ENCODE assay signal across 26 cellular contexts in genomic region chr1:5999711-6000443, GRCh38. TPM values are rescaled to one million over a fixed set of nuclear protein-coding genes. Genes with fewer than 3 reads are reported as not detected.
DNase-seq lines count a peak whose midpoint lies in the region; ATAC-seq and TF ChIP-seq lines count a peak whose summit lies in the region.
"Had no signal": no experiment of that assay in that cellular context is flagged by ENCODE, and none has a peak within 500 bp of the region (broad histone marks: within the 10 kb centered on the region; RNA-seq: fewer than 3 reads in every experiment).

No MANE protein-coding gene starts in this region.

- H3K27me3 ChIP-seq in osteoblast (ENCODE audit: insufficient read depth, low read length) = no peaks in the 10 kb centered on the region
- H3K27me3 ChIP-seq: breast epithelium had no signal

- H3K9me3 Mint-ChIP-seq in glutamatergic neuron (ENCODE audit: unreplicated experiment) = peaks cover 5% of the 10 kb centered on the region
- H3K9me3 Mint-ChIP-seq: activated CD4-positive, alpha-beta memory T cell treated with anti-CD3 and anti-CD28 coated beads for 36 hours; CD4-positive, alpha-beta T cell; dendritic cell treated with granulocyte-macrophage colony-stimulating factor and Interleukin-4, amounts not matched to agents 40 ng/mL and 50 ng/mL, for 4 days; HFFc6; IgD-negative memory B cell; stimulated activated naive CD8-positive, alpha-beta T cell treated with anti-CD3 and anti-CD28 coated beads, Interleukin-15, Interleukin-2, amounts not matched to agents 100 ng/mL and 50 ng/mL, for 24 hours; type B pancreatic cell had no signal

- CTCF ChIA-PET in HEK293 (lab: Yijun Ruan, JAX) = interaction anchor here (0.6 kb wide), 1 partner anchor 71 kb away, joined by 3 read pairs; no protein-coding TSS in a partner anchor

- no peaks in the 10 kb centered on the region for H3K36me3 Mint-ChIP-seq in glutamatergic neuron (ENCODE audit: unreplicated experiment)
- H3K36me3 Mint-ChIP-seq: activated CD4-positive, alpha-beta memory T cell treated with anti-CD3 and anti-CD28 coated beads for 36 hours; IgD-negative memory B cell; type B pancreatic cell had no signal

- DNase-seq in ELF-1 (ENCODE audit: low read depth, low spot score) = peak; percentile 65
- peak; percentile 6 for DNase-seq in glutamatergic neuron
- peak; percentile 76 for DNase-seq in osteoblast (ENCODE audit: insufficient read length, low spot score, missing footprints)
- no peak for DNase-seq in GM19240 (ENCODE audit: insufficient read length, low spot score)
- no peak for DNase-seq in stimulated activated CD4-positive, alpha-beta T cell treated with anti-CD3 and anti-CD28 coated beads, Interleukin-2, amount 100 ng/mL, for 48 hours
- DNase-seq in iPS-NIHi7 (ENCODE audit: extremely low spot score) = no peak
- DNase-seq: activated CD4-positive, alpha-beta memory T cell treated with anti-CD3 and anti-CD28 coated beads for 36 hours; activated CD4-positive, CD25-positive, alpha-beta regulatory T cell; activated T-cell treated with anti-CD3 and anti-CD28 coated beads for 4 hours; HFFc6; mesenchymal stem cell; NCI-H1105 treated with DMSO at 0.1 percent for 48 hours; NCI-H2029; occipital lobe; OCI-M1; SHP77 treated with DMSO at 0.1 percent for 48 hours; stimulated activated CD4-positive, alpha-beta T cell treated with anti-CD3 and anti-CD28 coated beads, Interleukin-12 subunit alpha, Interleukin-12 subunit beta, amount 100 ng/mL, for 4 hours; stimulated activated CD4-positive, alpha-beta T cell treated with anti-CD3 and anti-CD28 coated beads, Interleukin-4, amount 100 ng/mL, for 4 hours had no signal

- ATAC-seq in GM19397 (IDR thresholded peaks at IDR 0.05; ENCODE audit: unreplicated experiment) = no peak

- H3K27ac Mint-ChIP-seq in glutamatergic neuron (ENCODE audit: unreplicated experiment) = no peak overlapping the region
- H3K27ac Mint-ChIP-seq: activated CD4-positive, alpha-beta memory T cell treated with anti-CD3 and anti-CD28 coated beads for 36 hours; CD4-positive, alpha-beta T cell; dendritic cell treated with granulocyte-macrophage colony-stimulating factor and Interleukin-4, amounts not matched to agents 40 ng/mL and 50 ng/mL, for 4 days; HFFc6; IgD-negative memory B cell; stimulated activated naive CD8-positive, alpha-beta T cell treated with anti-CD3 and anti-CD28 coated beads, Interleukin-15, Interleukin-2, amounts not matched to agents 100 ng/mL and 50 ng/mL, for 24 hours; type B pancreatic cell had no signal

- H3K79me2 ChIP-seq in osteoblast (ENCODE audit: insufficient read depth, low read length) = no peaks in the 10 kb centered on the region

- H3K4me1 ChIP-seq in HEK293 (ENCODE audit: control insufficient read depth, insufficient read depth, low read length) (peaks cover 10% of the 10 kb centered on the region), osteoblast (ENCODE audit: insufficient read depth, low read length) (no peaks in the 10 kb centered on the region)
- H3K4me1 ChIP-seq: breast epithelium had no signal

- H3K36me3 ChIP-seq in HEK293 (ENCODE audit: control insufficient read depth in 2 of 2, insufficient read depth in 1 of 2, low read length in 2 of 2) (no peaks in the 10 kb centered on the region), osteoblast (ENCODE audit: insufficient read depth, low read length) (no peaks in the 10 kb centered on the region)
- H3K36me3 ChIP-seq: breast epithelium had no signal

- peaks cover 19% of the 10 kb centered on the region for H3K4me1 Mint-ChIP-seq in glutamatergic neuron (ENCODE audit: low read depth, unreplicated experiment)

- TF ChIP-seq CTCF in HEK293 (tag by site-specific recombination; IDR thresholded peaks at IDR 0.05) (no peak), glutamatergic neuron (IDR thresholded peaks at IDR 0.05; ENCODE audit: partially characterized antibody, unreplicated experiment) (no peak), osteoblast (IDR thresholded peaks at IDR 0.05; ENCODE audit: extremely low read depth, low read depth, low read length) (no peak)

- no peak overlapping the region for H3K4me2 ChIP-seq in osteoblast (ENCODE audit: insufficient read depth, low read length)

- no peak overlapping the region for H3K4me3 Mint-ChIP-seq in glutamatergic neuron (ENCODE audit: unreplicated experiment)
- H3K4me3 Mint-ChIP-seq: activated CD4-positive, alpha-beta memory T cell treated with anti-CD3 and anti-CD28 coated beads for 36 hours; CD4-positive, alpha-beta T cell; dendritic cell treated with granulocyte-macrophage colony-stimulating factor and Interleukin-4, amounts not matched to agents 40 ng/mL and 50 ng/mL, for 4 days; HFFc6; IgD-negative memory B cell; stimulated activated naive CD8-positive, alpha-beta T cell treated with anti-CD3 and anti-CD28 coated beads, Interleukin-15, Interleukin-2, amounts not matched to agents 100 ng/mL and 50 ng/mL, for 24 hours; type B pancreatic cell had no signal

- no peak overlapping the region for H2AFZ ChIP-seq in osteoblast (ENCODE audit: low read length)

- H3K4me3 ChIP-seq in HEK293 (ENCODE audit: low read depth, low read length) (no peak overlapping the region), osteoblast (ENCODE audit: insufficient read depth, low read length) (no peak overlapping the region)
- H3K4me3 ChIP-seq: breast epithelium had no signal

- peaks cover 10% of the 10 kb centered on the region for H4K20me1 ChIP-seq in osteoblast (ENCODE audit: insufficient read depth, low read length)

- H3K9me3 ChIP-seq in HEK293 (ENCODE audit: control insufficient read depth, insufficient read depth, low read depth, low read length) (no peaks in the 10 kb centered on the region), osteoblast (ENCODE audit: low read depth, low read length) (no peaks in the 10 kb centered on the region)
- H3K9me3 ChIP-seq: breast epithelium had no signal

- H3K27ac ChIP-seq in HEK293 (ENCODE audit: extremely low read depth, low read depth, low read length) (no peak overlapping the region), osteoblast (ENCODE audit: low read depth, low read length) (no peak overlapping the region)
- H3K27ac ChIP-seq: breast epithelium had no signal

- peaks cover 11% of the 10 kb centered on the region for H3K27me3 Mint-ChIP-seq in glutamatergic neuron (ENCODE audit: unreplicated experiment)
- H3K27me3 Mint-ChIP-seq: activated CD4-positive, alpha-beta memory T cell treated with anti-CD3 and anti-CD28 coated beads for 36 hours; CD4-positive, alpha-beta T cell; dendritic cell treated with granulocyte-macrophage colony-stimulating factor and Interleukin-4, amounts not matched to agents 40 ng/mL and 50 ng/mL, for 4 days; IgD-negative memory B cell; stimulated activated naive CD8-positive, alpha-beta T cell treated with anti-CD3 and anti-CD28 coated beads, Interleukin-15, Interleukin-2, amounts not matched to agents 100 ng/mL and 50 ng/mL, for 24 hours had no signal

- POLR2A ChIA-PET in HEK293 (lab: Yijun Ruan, JAX) = no interaction called here

TF ChIP-seq in HEK293, 187 proteins besides CTCF, POLR2A, EP300 and RAD21 (continues in another document):
- TF ChIP-seq ZNF530 (tag by site-specific recombination; IDR thresholded peaks at IDR 0.05; ENCODE audit: low read depth) (no peak), KLF10 (tag by site-specific recombination; IDR thresholded peaks at IDR 0.05) (no peak), ZNF600 (tag by site-specific recombination; IDR thresholded peaks at IDR 0.05) (peak; percentile 59; the same call in 1 of the 2 replicates), TRIM28 (IDR thresholded peaks at IDR 0.05; ENCODE audit: borderline replicate concordance, low read length) (no peak), ZNF280D (tag by site-specific recombination; IDR thresholded peaks at IDR 0.05) (no peak), ZBTB10 (tag by site-specific recombination; IDR thresholded peaks at IDR 0.05) (peak; percentile 34; the same call in 1 of the 2 replicates)

RNA-seq across cellular contexts. Expression of gene NPHP4, which starts 7.7 kb away (rescaled TPM):
- total RNA-seq in glutamatergic neuron (ENCODE audit: unreplicated experiment) (28.4 TPM), osteoblast (6.5 and 8.0 TPM in 2 replicates)

RNA-seq across cellular contexts. Expression of gene KCNAB2, which starts 45.8 kb away (rescaled TPM):
- total RNA-seq in glutamatergic neuron (ENCODE audit: unreplicated experiment) (20.4 TPM), osteoblast (5.0 and 5.8 TPM in 2 replicates)

Comparison
In these comparisons a context has a peak if more than half of its experiments do, and no peak if none do; other contexts are left out.
1. DNase-seq: peak in ELF-1 (single experiment), glutamatergic neuron (single experiment) and osteoblast (single experiment); none in GM19240 (single experiment), stimulated activated CD4-positive, alpha-beta T cell treated with anti-CD3 and anti-CD28 coated beads, Interleukin-2, amount 100 ng/mL, for 48 hours (0 of 2) and iPS-NIHi7 (single experiment).